ENCODE assay signal across 14 cellular contexts in the genomic region with DNA sequence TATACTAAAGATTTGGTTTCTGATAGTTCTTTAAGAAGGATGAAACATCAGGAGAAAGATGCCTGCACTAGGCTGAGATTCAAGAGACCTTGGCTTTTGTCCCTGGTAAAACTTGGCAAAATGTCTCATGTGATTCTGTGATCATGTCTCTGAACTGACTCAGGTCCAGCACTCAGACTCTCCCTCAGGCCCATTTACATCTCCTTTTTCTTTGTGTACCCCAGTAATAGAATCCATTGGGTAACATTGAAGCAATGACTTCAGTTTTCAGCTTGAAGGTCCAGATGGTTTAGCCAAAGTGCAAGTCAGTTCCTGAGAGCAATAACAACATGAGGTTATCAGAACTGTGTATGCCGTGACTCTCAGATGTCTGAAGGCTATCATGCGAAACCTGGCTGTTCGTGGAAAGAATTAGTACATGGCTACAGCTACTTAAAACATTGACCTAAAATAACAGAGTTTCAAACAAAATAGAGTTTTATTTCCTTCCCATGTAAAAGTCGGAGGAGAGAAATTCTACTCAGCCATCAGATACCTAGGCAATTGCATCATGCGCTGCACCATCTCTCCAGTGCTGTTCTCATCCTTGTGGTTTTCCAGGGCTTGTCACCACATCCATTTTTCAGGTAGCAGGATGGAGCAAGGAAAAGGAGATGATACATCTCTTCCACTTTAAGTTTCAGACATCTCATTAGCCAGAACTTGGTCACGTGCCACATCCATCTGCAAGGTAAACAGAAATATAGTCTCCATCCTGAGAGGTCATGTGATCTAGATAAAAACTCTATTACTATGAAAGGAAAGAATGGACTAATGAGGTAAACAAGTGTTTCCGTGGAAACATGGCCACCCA.
DNase-seq lines count a peak whose midpoint lies in the region; ATAC-seq, FAIRE-seq and TF ChIP-seq lines count a peak whose summit lies in the region.
"Had no signal": no experiment of that assay in that cellular context is flagged by ENCODE, and none has a peak within 500 bp of the region (broad histone marks: within the 10 kb centered on the region; RNA-seq: fewer than 3 reads in every experiment).

No MANE protein-coding gene starts in this region.

- H3K4me1 Mint-ChIP-seq in activated naive CD4-positive, alpha-beta T cell treated with anti-CD3 and anti-CD28 coated beads for 36 hours (ENCODE audit: low read depth), result no peaks in the 10 kb centered on the region
- H3K4me1 Mint-ChIP-seq in stimulated activated naive CD8-positive, alpha-beta T cell treated with anti-CD3 and anti-CD28 coated beads, Interleukin-15, amount 100 ng/mL, for 72 hours, result no peaks in the 10 kb centered on the region
- no peaks in the 10 kb centered on the region for H3K4me1 Mint-ChIP-seq in CD8-positive, alpha-beta T cell (ENCODE audit: low read depth)
- H3K4me1 Mint-ChIP-seq: stimulated activated memory B cell treated with anti-CD40 and anti-IgM and Interleukin-4, amounts not matched to agents 10 μg/mL and 1 μg/mL and 100 μg/mL, for 72 hours had no signal

- in situ Hi-C loops in HAP-1 (cut with MboI; ENCODE audit: low sequenced_read_pairs), result no loop called here

- CTCF ChIA-PET in activated naive CD4-positive, alpha-beta T cell treated with anti-CD3 and anti-CD28 coated beads for 36 hours (lab: Charles Lee), result no interaction called here
- CTCF ChIA-PET in CD8-positive, alpha-beta T cell (lab: Charles Lee), result no interaction called here

- ATAC-seq in stimulated activated naive CD8-positive, alpha-beta T cell treated with anti-CD3 and anti-CD28 coated beads, Interleukin-15, amount 100 ng/mL, for 72 hours, result no peak
- no peak for ATAC-seq in CD8-positive, alpha-beta T cell
- ATAC-seq: pancreas; stimulated activated memory B cell treated with anti-CD40 and anti-IgM and Interleukin-4, amounts not matched to agents 10 μg/mL and 1 μg/mL and 100 μg/mL, for 72 hours had no signal

- H3K27me3 Mint-ChIP-seq in activated naive CD4-positive, alpha-beta T cell treated with anti-CD3 and anti-CD28 coated beads for 36 hours (ENCODE audit: low read depth), result no peaks in the 10 kb centered on the region
- H3K27me3 Mint-ChIP-seq in stimulated activated naive CD8-positive, alpha-beta T cell treated with anti-CD3 and anti-CD28 coated beads, Interleukin-15, amount 100 ng/mL, for 72 hours, result no peaks in the 10 kb centered on the region
- no peaks in the 10 kb centered on the region for H3K27me3 Mint-ChIP-seq in CD8-positive, alpha-beta T cell (ENCODE audit: low read depth)
- H3K27me3 Mint-ChIP-seq: stimulated activated memory B cell treated with anti-CD40 and anti-IgM and Interleukin-4, amounts not matched to agents 10 μg/mL and 1 μg/mL and 100 μg/mL, for 72 hours had no signal

- no peak for FAIRE-seq in RCC 7860 (lab: Jason Lieb, UNC)
- FAIRE-seq: pancreas had no signal

- H3K36me3 ChIP-seq in CD8-positive, alpha-beta T cell (ENCODE audit: insufficient read depth, low read length), result no peaks in the 10 kb centered on the region
- no peaks in the 10 kb centered on the region for H3K36me3 ChIP-seq in HAP-1 (replicated peaks)
- H3K36me3 ChIP-seq: BLaER1 treated with 17β-estradiol and CSF1 and Interleukin-3, amounts not matched to agents 10 nM and 100 nM; pancreas had no signal

- H3K9me3 Mint-ChIP-seq in activated naive CD4-positive, alpha-beta T cell treated with anti-CD3 and anti-CD28 coated beads for 36 hours, result no peaks in the 10 kb centered on the region
- peaks cover 0 to 6% of the 10 kb centered on the region in 2 donors for H3K9me3 Mint-ChIP-seq in stimulated activated naive CD8-positive, alpha-beta T cell treated with anti-CD3 and anti-CD28 coated beads, Interleukin-15, amount 100 ng/mL, for 72 hours
- peaks cover 6% of the 10 kb centered on the region for H3K9me3 Mint-ChIP-seq in CD8-positive, alpha-beta T cell
- H3K9me3 Mint-ChIP-seq: stimulated activated memory B cell treated with anti-CD40 and anti-IgM and Interleukin-4, amounts not matched to agents 10 μg/mL and 1 μg/mL and 100 μg/mL, for 72 hours had no signal

- no peak overlapping the region for H3K4me3 ChIP-seq in CD8-positive, alpha-beta T cell (ENCODE audit: low read depth, low read length)
- H3K4me3 ChIP-seq in HAP-1, result no peak overlapping the region
- H3K4me3 ChIP-seq: BLaER1 treated with 17β-estradiol and CSF1 and Interleukin-3, amounts not matched to agents 10 nM and 100 nM; pancreas had no signal

- H3K4me1 ChIP-seq in CD8-positive, alpha-beta T cell (ENCODE audit: insufficient read depth, low read length), result no peaks in the 10 kb centered on the region
- peaks cover under 1% of the 10 kb centered on the region; the same call in 1 of the 2 replicates for H3K4me1 ChIP-seq in HAP-1
- H3K4me1 ChIP-seq: pancreas had no signal

- no peak overlapping the region for H3K27ac ChIP-seq in CD8-positive, alpha-beta T cell (ENCODE audit: low read depth, low read length)
- H3K27ac ChIP-seq: BLaER1 treated with 17β-estradiol and CSF1 and Interleukin-3, amounts not matched to agents 10 nM and 100 nM; pancreas had no signal

- no peak for TF ChIP-seq CTCF in CD8-positive, alpha-beta T cell (IDR thresholded peaks at IDR 0.05)

- H3K4me3 Mint-ChIP-seq in activated naive CD4-positive, alpha-beta T cell treated with anti-CD3 and anti-CD28 coated beads for 36 hours, result no peak overlapping the region
- no peak overlapping the region for H3K4me3 Mint-ChIP-seq in stimulated activated naive CD8-positive, alpha-beta T cell treated with anti-CD3 and anti-CD28 coated beads, Interleukin-15, amount 100 ng/mL, for 72 hours
- H3K4me3 Mint-ChIP-seq in CD8-positive, alpha-beta T cell, result no peak overlapping the region
- H3K4me3 Mint-ChIP-seq: stimulated activated memory B cell treated with anti-CD40 and anti-IgM and Interleukin-4, amounts not matched to agents 10 μg/mL and 1 μg/mL and 100 μg/mL, for 72 hours had no signal

- H3K27ac Mint-ChIP-seq in activated naive CD4-positive, alpha-beta T cell treated with anti-CD3 and anti-CD28 coated beads for 36 hours, result no peak overlapping the region
- no peak overlapping the region for H3K27ac Mint-ChIP-seq in stimulated activated naive CD8-positive, alpha-beta T cell treated with anti-CD3 and anti-CD28 coated beads, Interleukin-15, amount 100 ng/mL, for 72 hours
- no peak overlapping the region for H3K27ac Mint-ChIP-seq in CD8-positive, alpha-beta T cell
- H3K27ac Mint-ChIP-seq: stimulated activated memory B cell treated with anti-CD40 and anti-IgM and Interleukin-4, amounts not matched to agents 10 μg/mL and 1 μg/mL and 100 μg/mL, for 72 hours had no signal

- H3K27me3 ChIP-seq in CD8-positive, alpha-beta T cell (ENCODE audit: insufficient read depth, low read length), result no peaks in the 10 kb centered on the region
- no peaks in the 10 kb centered on the region for H3K27me3 ChIP-seq in HAP-1 (ENCODE audit: low read depth)
- H3K27me3 ChIP-seq: BLaER1 treated with 17β-estradiol and CSF1 and Interleukin-3, amounts not matched to agents 10 nM and 100 nM; pancreas had no signal

- POLR2A ChIA-PET in CD8-positive, alpha-beta T cell (lab: Charles Lee), result interaction anchor here (0.6 kb wide), 1 partner anchor 9 kb away, joined by 4 read pairs; no protein-coding TSS in a partner anchor

- intact Hi-C loops in activated naive CD4-positive, alpha-beta T cell treated with anti-CD3 and anti-CD28 coated beads for 36 hours (cut with micrococcal nuclease), result no loop called here
- intact Hi-C loops in CD8-positive, alpha-beta T cell (cut with DNase I, micrococcal nuclease), result no loop called here

- DNase-seq in AG20443 (ENCODE audit: low spot score) (peak; percentile 34), LHCN-M2 (ENCODE audit: low read depth) (peak; percentile 27), RCC 7860 (ENCODE audit: low spot score) (peak; percentile 24), iris pigment epithelial cell (ENCODE audit: low read depth) (peak; percentile 25), HAP-1 (ENCODE audit: low spot score in 2 of 2) (no peak)
- DNase-seq in activated naive CD4-positive, alpha-beta T cell treated with anti-CD3 and anti-CD28 coated beads for 36 hours, result no peak
- DNase-seq in stimulated activated naive CD8-positive, alpha-beta T cell treated with anti-CD3 and anti-CD28 coated beads, Interleukin-15, amount 100 ng/mL, for 72 hours, result no peak
- DNase-seq in CD8-positive, alpha-beta T cell, result no peak
- DNase-seq: activated CD4-positive, alpha-beta T cell treated with anti-CD3 and anti-CD28 coated beads for 4 hours; aorta; hippocampal formation; pancreas had no signal

- H3K9me3 ChIP-seq in CD8-positive, alpha-beta T cell (ENCODE audit: low read length), result no peaks in the 10 kb centered on the region
- H3K9me3 ChIP-seq in HAP-1, result no peaks in the 10 kb centered on the region
- H3K9me3 ChIP-seq: BLaER1 treated with 17β-estradiol and CSF1 and Interleukin-3, amounts not matched to agents 10 nM and 100 nM; pancreas had no signal

- H3K36me3 Mint-ChIP-seq in activated naive CD4-positive, alpha-beta T cell treated with anti-CD3 and anti-CD28 coated beads for 36 hours (ENCODE audit: low read depth), result no peaks in the 10 kb centered on the region
- no peaks in the 10 kb centered on the region for H3K36me3 Mint-ChIP-seq in CD8-positive, alpha-beta T cell
- H3K36me3 Mint-ChIP-seq: stimulated activated memory B cell treated with anti-CD40 and anti-IgM and Interleukin-4, amounts not matched to agents 10 μg/mL and 1 μg/mL and 100 μg/mL, for 72 hours had no signal

Comparison
In these comparisons a context has a peak if more than half of its experiments do, and no peak if none do; other contexts are left out.
1. DNase-seq: peak in AG20443 (single experiment), LHCN-M2 (single experiment), RCC 7860 (single experiment) and iris pigment epithelial cell (single experiment); none in activated naive CD4-positive, alpha-beta T cell treated with anti-CD3 and anti-CD28 coated beads for 36 hours (single experiment), stimulated activated naive CD8-positive, alpha-beta T cell treated with anti-CD3 and anti-CD28 coated beads, Interleukin-15, amount 100 ng/mL, for 72 hours (0 of 2), CD8-positive, alpha-beta T cell (0 of 7) and HAP-1 (0 of 2).